In genomic region chr2:128444816-128445532, GRCh38 we compare ENCODE assay signal across 17 cellular contexts.
DNase-seq lines count a peak whose midpoint lies in the region; ATAC-seq and TF ChIP-seq lines count a peak whose summit lies in the region.
"Had no signal": no experiment of that assay in that cellular context is flagged by ENCODE, and none has a peak within 500 bp of the region (broad histone marks: within the 10 kb centered on the region; RNA-seq: fewer than 3 reads in every experiment).

No MANE protein-coding gene starts in this region.

- H3K9me3 ChIP-seq in spleen: no peaks in the 10 kb centered on the region
- H3K9me3 ChIP-seq: pancreas had no signal

- CTCF ChIA-PET in MCF 10A (lab: Yijun Ruan, JAX): no interaction called here

- H3K9me3 Mint-ChIP-seq in glutamatergic neuron (ENCODE audit: unreplicated experiment): peaks cover 24% of the 10 kb centered on the region
- H3K9me3 Mint-ChIP-seq in MCF 10A (ENCODE audit: unreplicated experiment): no peaks in the 10 kb centered on the region
- H3K9me3 Mint-ChIP-seq: activated CD4-positive, alpha-beta T cell treated with anti-CD3 and anti-CD28 coated beads, Interleukin-2, amount 10 ng/mL, durations not matched to agents 7 days and 5 days; activated naive CD4-positive, alpha-beta T cell treated with anti-CD3 and anti-CD28 coated beads, Interleukin-2, amount 10 ng/mL, durations not matched to agents 7 days and 5 days; stimulated activated naive CD8-positive, alpha-beta T cell treated with anti-CD3 and anti-CD28 coated beads, Interleukin-15, amount 100 ng/mL, for 72 hours had no signal

- peak overlapping the region; percentile 94 for H3K27ac Mint-ChIP-seq in glutamatergic neuron (ENCODE audit: unreplicated experiment)
- no peak overlapping the region for H3K27ac Mint-ChIP-seq in MCF 10A (ENCODE audit: low read depth, unreplicated experiment)
- H3K27ac Mint-ChIP-seq: activated CD4-positive, alpha-beta T cell treated with anti-CD3 and anti-CD28 coated beads, Interleukin-2, amount 10 ng/mL, durations not matched to agents 7 days and 5 days had no signal

- ATAC-seq in HG02973 (IDR thresholded peaks at IDR 0.05; ENCODE audit: unreplicated experiment) (no peak), GM21528 (IDR thresholded peaks at IDR 0.05; ENCODE audit: low FRiP score, unreplicated experiment) (no peak)
- ATAC-seq: foreskin keratinocyte; GM12878; pancreas; stimulated activated naive CD8-positive, alpha-beta T cell treated with anti-CD3 and anti-CD28 coated beads, Interleukin-15, amount 100 ng/mL, for 72 hours had no signal

- WGBS in spleen, 5 donors: 74 to 82% (median 81%) methylated on average over 10 of the region's 10 CpGs

- peaks cover 21 to 89% (median 58%) of the 10 kb centered on the region in 6 donors for H3K4me1 ChIP-seq in spleen
- H3K4me1 ChIP-seq: foreskin keratinocyte had no signal

- DNase-seq in D341Med (ENCODE audit: low spot score): peak; percentile 0
- DNase-seq in NCI-H2171 (lab: John Stamatoyannopoulos, UW): peak; percentile 51
- DNase-seq in glutamatergic neuron: no peak
- no peak for DNase-seq in spleen
- no peak for DNase-seq in MCF 10A (ENCODE audit: unreplicated experiment)
- DNase-seq: activated CD4-positive, alpha-beta T cell treated with anti-CD3 and anti-CD28 coated beads, Interleukin-2, amount 10 ng/mL, durations not matched to agents 7 days and 5 days; activated naive CD4-positive, alpha-beta T cell treated with anti-CD3 and anti-CD28 coated beads, Interleukin-2, amount 10 ng/mL, durations not matched to agents 7 days and 5 days; foreskin keratinocyte; GDM1; NCI-H146; RPMI8226; stimulated activated CD4-positive, alpha-beta T cell treated with anti-CD3 and anti-CD28 coated beads, Interleukin-2, amount 100 ng/mL, for 24 hours; stimulated activated naive CD8-positive, alpha-beta T cell treated with anti-CD3 and anti-CD28 coated beads, Interleukin-15, amount 100 ng/mL, for 72 hours had no signal

- POLR2A ChIA-PET in MCF 10A (lab: Yijun Ruan, JAX): interaction anchor here (1.2 kb wide), 1 partner anchor 11 kb away, joined by 3 read pairs; no protein-coding TSS in a partner anchor

- peaks cover 18% of the 10 kb centered on the region for H3K27me3 Mint-ChIP-seq in glutamatergic neuron (ENCODE audit: unreplicated experiment)
- no peaks in the 10 kb centered on the region for H3K27me3 Mint-ChIP-seq in MCF 10A (ENCODE audit: insufficient read depth, unreplicated experiment)
- H3K27me3 Mint-ChIP-seq: activated CD4-positive, alpha-beta T cell treated with anti-CD3 and anti-CD28 coated beads, Interleukin-2, amount 10 ng/mL, durations not matched to agents 7 days and 5 days had no signal

- BruUV-seq in MCF 10A (replicated peaks; lab: Mats Ljungman, UMichigan): no TSS peak

- peak overlapping the region in 6 of 8 donors; percentile 54 to 76 (median 68) for H3K27ac ChIP-seq in spleen
- H3K27ac ChIP-seq: foreskin keratinocyte, pancreas had no signal

- peaks cover 0 to 11% (median 0%) of the 10 kb centered on the region in 7 donors for H3K27me3 ChIP-seq in spleen (replicated peaks in 1 of 7)
- H3K27me3 ChIP-seq: foreskin keratinocyte, pancreas had no signal

- no peak overlapping the region for H3K4me3 Mint-ChIP-seq in glutamatergic neuron (ENCODE audit: unreplicated experiment)
- H3K4me3 Mint-ChIP-seq in MCF 10A (ENCODE audit: unreplicated experiment): no peak overlapping the region
- H3K4me3 Mint-ChIP-seq: activated CD4-positive, alpha-beta T cell treated with anti-CD3 and anti-CD28 coated beads, Interleukin-2, amount 10 ng/mL, durations not matched to agents 7 days and 5 days; activated naive CD4-positive, alpha-beta T cell treated with anti-CD3 and anti-CD28 coated beads, Interleukin-2, amount 10 ng/mL, durations not matched to agents 7 days and 5 days; stimulated activated naive CD8-positive, alpha-beta T cell treated with anti-CD3 and anti-CD28 coated beads, Interleukin-15, amount 100 ng/mL, for 72 hours had no signal

- H3K36me3 Mint-ChIP-seq in glutamatergic neuron (ENCODE audit: unreplicated experiment) (no peaks in the 10 kb centered on the region), MCF 10A (ENCODE audit: insufficient read depth, unreplicated experiment) (no peaks in the 10 kb centered on the region)
- H3K36me3 Mint-ChIP-seq: activated naive CD4-positive, alpha-beta T cell treated with anti-CD3 and anti-CD28 coated beads, Interleukin-2, amount 10 ng/mL, durations not matched to agents 7 days and 5 days had no signal

- H3K36me3 ChIP-seq in spleen: no peaks in the 10 kb centered on the region
- H3K36me3 ChIP-seq: pancreas had no signal

- H3K4me1 Mint-ChIP-seq in glutamatergic neuron (ENCODE audit: low read depth, unreplicated experiment) (peaks cover 42% of the 10 kb centered on the region), MCF 10A (ENCODE audit: insufficient read depth, unreplicated experiment) (no peaks in the 10 kb centered on the region)
- H3K4me1 Mint-ChIP-seq: activated CD4-positive, alpha-beta T cell treated with anti-CD3 and anti-CD28 coated beads, Interleukin-2, amount 10 ng/mL, durations not matched to agents 7 days and 5 days; activated naive CD4-positive, alpha-beta T cell treated with anti-CD3 and anti-CD28 coated beads, Interleukin-2, amount 10 ng/mL, durations not matched to agents 7 days and 5 days; stimulated activated naive CD8-positive, alpha-beta T cell treated with anti-CD3 and anti-CD28 coated beads, Interleukin-15, amount 100 ng/mL, for 72 hours had no signal

- TF ChIP-seq POLR2A in spleen (IDR thresholded peaks at IDR 0.05): no peak

- intact Hi-C loops in spleen (cut with DNase I; ENCODE audit: low total_unique reads) (no loop called here), MCF 10A (cut with micrococcal nuclease) (no loop called here)

- TF ChIP-seq CTCF in glutamatergic neuron (IDR thresholded peaks at IDR 0.05; ENCODE audit: partially characterized antibody, unreplicated experiment): no peak
- no peak for TF ChIP-seq CTCF in spleen (IDR thresholded peaks at IDR 0.05 in 8 of 11, conservative IDR thresholded peaks at IDR 0.05 in 3 of 11)
- no peak for TF ChIP-seq CTCF in MCF 10A (IDR thresholded peaks at IDR 0.05; ENCODE audit: unreplicated experiment)

- no peak overlapping the region for H3K4me3 ChIP-seq in spleen
- H3K4me3 ChIP-seq: GM12878, pancreas had no signal

Comparison
In these comparisons a context has a peak if more than half of its experiments do, and no peak if none do; other contexts are left out.
1. DNase-seq: peak in D341Med (single experiment) and NCI-H2171 (single experiment); none in glutamatergic neuron (single experiment), spleen (single experiment) and MCF 10A (single experiment).